In the genomic region with DNA sequence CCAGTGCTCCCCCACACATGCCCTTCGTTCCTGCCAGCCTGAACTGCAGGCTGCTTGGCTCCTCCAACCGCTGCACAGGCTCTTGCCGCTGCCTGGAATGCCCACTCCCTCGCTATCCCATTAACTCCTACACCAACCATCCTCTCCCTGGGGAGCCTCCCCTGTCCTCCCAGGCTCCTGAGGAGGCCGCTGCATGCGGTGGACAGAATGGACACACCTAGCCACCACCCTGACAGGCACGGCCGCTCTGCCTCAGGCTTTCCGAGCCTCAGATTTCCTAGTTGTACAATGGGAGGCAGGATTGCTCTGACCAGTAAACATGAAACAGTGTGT, we compare ENCODE assay signal across 8 cellular contexts. TPM values are rescaled to one million over a fixed set of nuclear protein-coding genes. Genes with fewer than 3 reads are reported as not detected.
DNase-seq lines count a peak whose midpoint lies in the region; ATAC-seq, FAIRE-seq and TF ChIP-seq lines count a peak whose summit lies in the region.

No MANE protein-coding gene starts in this region.

- intact Hi-C loops in CD4-positive, alpha-beta T cell (cut with DNase I, micrococcal nuclease) = no loop called here
- intact Hi-C loops in head of caudate nucleus (cut with DNase I) = no loop called here
- intact Hi-C loops in pancreas (cut with DNase I) = no loop called here

- no peaks in the 10 kb centered on the region for H3K9me3 ChIP-seq in CD4-positive, alpha-beta T cell (ENCODE audit: control insufficient read depth, low read length)
- no peaks in the 10 kb centered on the region for H3K9me3 ChIP-seq in pancreas

- FAIRE-seq in pancreas (lab: Jason Lieb, UNC) = no peak

- H3K4me1 Mint-ChIP-seq in CD4-positive, alpha-beta T cell (ENCODE audit: low read depth) = peaks cover 15% of the 10 kb centered on the region
- peaks cover 11 to 15% (median 11%) of the 10 kb centered on the region in 3 donors for H3K4me1 Mint-ChIP-seq in T-cell

- H3K4me3 ChIP-seq in pancreas = peak overlapping the region in 2 of 4 donors; percentile 86 to 87

- H3K27me3 ChIP-seq in CD4-positive, alpha-beta T cell (ENCODE audit: control insufficient read depth, insufficient read depth, low read length) = no peaks in the 10 kb centered on the region
- no peaks in the 10 kb centered on the region for H3K27me3 ChIP-seq in pancreas

- no peak for DNase-seq in CD4-positive, alpha-beta T cell
- DNase-seq in T-cell = no peak
- peak in 30 of 42 donors; percentile 27 to 76 (median 50) for DNase-seq in head of caudate nucleus
- DNase-seq in pancreas = peak in 3 of 6 donors; percentile 27 to 55 (median 48)
- DNase-seq in A172 (ENCODE audit: low spot score) = no peak
- DNase-seq in AG20443 (ENCODE audit: low spot score) = no peak
- no peak for DNase-seq in NCI-H446 treated with DMSO at 0.1 percent for 48 hours (lab: John Stamatoyannopoulos, UW)
- no peak for DNase-seq in ACHN

- H3K36me3 Mint-ChIP-seq in CD4-positive, alpha-beta T cell (ENCODE audit: low read depth) = peaks cover 9% of the 10 kb centered on the region
- H3K36me3 Mint-ChIP-seq in T-cell = peaks cover 4% of the 10 kb centered on the region

- H3K27ac Mint-ChIP-seq in CD4-positive, alpha-beta T cell = no peak overlapping the region
- no peak overlapping the region for H3K27ac Mint-ChIP-seq in T-cell

- WGBS in pancreas, 2 donors = 63 to 67% methylated on average over 9 of the region's 9 CpGs

- no peak overlapping the region for H3K27ac ChIP-seq in CD4-positive, alpha-beta T cell (ENCODE audit: low read depth, low read length)
- H3K27ac ChIP-seq in pancreas = peak overlapping the region; percentile 90 to 95 (median 93)

- no peak for ATAC-seq in CD4-positive, alpha-beta T cell (ENCODE audit: poor library complexity)
- no peak for ATAC-seq in T-cell (replicated peaks in 1 of 4)
- no peak for ATAC-seq in pancreas

- peaks cover 3 to 17% (median 9%) of the 10 kb centered on the region in 3 donors for H3K4me1 ChIP-seq in pancreas

- CTCF ChIA-PET in CD4-positive, alpha-beta T cell (lab: Charles Lee) = no interaction called here
- CTCF ChIA-PET in T-cell (lab: Charles Lee) = no interaction called here

- POLR2A ChIA-PET in CD4-positive, alpha-beta T cell (lab: Charles Lee) = no interaction called here
- POLR2A ChIA-PET in T-cell (lab: Charles Lee) = no interaction called here

- TF ChIP-seq CTCF in CD4-positive, alpha-beta T cell (IDR thresholded peaks at IDR 0.05) = no peak
- no peak for TF ChIP-seq CTCF in pancreas (IDR thresholded peaks at IDR 0.05)

- in situ Hi-C loops in ACHN (cut with HindIII; ENCODE audit: low pct_ligation_motif_present, low pct_unique_long_range_greater_than_20kb, low sequenced_read_pairs) = no loop called here

- no peaks in the 10 kb centered on the region for H3K9me3 Mint-ChIP-seq in CD4-positive, alpha-beta T cell
- no peaks in the 10 kb centered on the region for H3K9me3 Mint-ChIP-seq in T-cell

- H3K4me3 Mint-ChIP-seq in CD4-positive, alpha-beta T cell = peak overlapping the region; percentile 79
- peak overlapping the region; percentile 51 to 59 (median 54) for H3K4me3 Mint-ChIP-seq in T-cell

- no peaks in the 10 kb centered on the region for H3K27me3 Mint-ChIP-seq in CD4-positive, alpha-beta T cell
- no peaks in the 10 kb centered on the region for H3K27me3 Mint-ChIP-seq in T-cell

- H3K36me3 ChIP-seq in pancreas = peaks cover 0 to 8% (median 0%) of the 10 kb centered on the region in 3 donors

RNA-seq across cellular contexts. Expression of a gene that starts 2.3 kb away (rescaled TPM):
- total RNA-seq in CD4-positive, alpha-beta T cell = 1 to 10 TPM; 1.1 to 2.0 TPM
- total RNA-seq in T-cell (1 to 10 TPM; 2.5 to 6.9 (median 5.9) TPM), pancreas (100 to 1,000 TPM in 1 of 6 donors, 10 to 100 TPM in 5; 47.8 to 103 (median 65.1) TPM)
- 100 to 1,000 TPM; 286 to 372 TPM for polyA plus RNA-seq in pancreas
- total RNA-seq in A172 (2014; rRNA removed; shearing (Covaris generic)) = 24.9 and 66.5 TPM in 2 replicates

RNA-seq across cellular contexts. Expression of a gene that starts 12.3 kb away (rescaled TPM):
- 1 to 10 TPM; 5.5 to 5.8 TPM for total RNA-seq in CD4-positive, alpha-beta T cell
- 1 to 10 TPM; 5.0 to 7.9 (median 6.4) TPM for total RNA-seq in T-cell
- 1 to 10 TPM; 1.6 to 4.3 (median 3.3) TPM for total RNA-seq in pancreas
- 1 to 10 TPM; 2.5 to 5.8 TPM for polyA plus RNA-seq in pancreas
- total RNA-seq in A172 (2014; rRNA removed; shearing (Covaris generic)) = 42.7 and 49.8 TPM in 2 replicates

RNA-seq across cellular contexts. Expression of a gene that starts 12.5 kb away (rescaled TPM):
- 100 to 1,000 TPM; 289 to 297 TPM for total RNA-seq in CD4-positive, alpha-beta T cell
- total RNA-seq in T-cell = 100 to 1,000 TPM; 216 to 245 (median 229) TPM
- total RNA-seq in pancreas = 10 to 100 TPM; 59.0 to 83.8 (median 68.0) TPM
- polyA plus RNA-seq in pancreas = 100 to 1,000 TPM; 278 to 320 TPM
- total RNA-seq in A172 (2014; rRNA removed; shearing (Covaris generic)) = 556 and 560 TPM in 2 replicates

RNA-seq across cellular contexts. Expression of a gene that starts 18.9 kb away (rescaled TPM):
- total RNA-seq in CD4-positive, alpha-beta T cell = 10 to 100 TPM in 1 of 2 experiments, 1 to 10 TPM in 1; 8.8 to 10.3 TPM
- total RNA-seq in T-cell = 10 to 100 TPM in 3 of 5 donors, 1 to 10 TPM in 2; 7.8 to 14.9 (median 12.8) TPM
- total RNA-seq in pancreas = 1 to 10 TPM; 2.0 to 3.4 (median 2.9) TPM
- 1 to 10 TPM; 4.3 to 4.8 TPM for polyA plus RNA-seq in pancreas
- total RNA-seq in A172 (2014; rRNA removed; shearing (Covaris generic)) = 8.1 and 14.6 TPM in 2 replicates

RNA-seq across cellular contexts. Expression of a gene that starts 55.6 kb away (rescaled TPM):
- total RNA-seq in CD4-positive, alpha-beta T cell = not detected
- total RNA-seq in T-cell = not detected
- 1 to 10 TPM; 3.3 to 9.6 (median 6.2) TPM for total RNA-seq in pancreas
- polyA plus RNA-seq in pancreas = 1 to 10 TPM; 2.7 to 5.6 TPM
- not detected in 2 replicates for total RNA-seq in A172 (2014; rRNA removed; shearing (Covaris generic))

Comparison
In these comparisons a context has a peak if more than half of its experiments do, and no peak if none do; other contexts are left out.
1. DNase-seq: peak in head of caudate nucleus (30 of 42); none in CD4-positive, alpha-beta T cell (0 of 10), T-cell (0 of 34), A172 (single experiment), AG20443 (single experiment), NCI-H446 treated with DMSO at 0.1 percent for 48 hours (single experiment) and ACHN (single experiment).